In the genomic region with DNA sequence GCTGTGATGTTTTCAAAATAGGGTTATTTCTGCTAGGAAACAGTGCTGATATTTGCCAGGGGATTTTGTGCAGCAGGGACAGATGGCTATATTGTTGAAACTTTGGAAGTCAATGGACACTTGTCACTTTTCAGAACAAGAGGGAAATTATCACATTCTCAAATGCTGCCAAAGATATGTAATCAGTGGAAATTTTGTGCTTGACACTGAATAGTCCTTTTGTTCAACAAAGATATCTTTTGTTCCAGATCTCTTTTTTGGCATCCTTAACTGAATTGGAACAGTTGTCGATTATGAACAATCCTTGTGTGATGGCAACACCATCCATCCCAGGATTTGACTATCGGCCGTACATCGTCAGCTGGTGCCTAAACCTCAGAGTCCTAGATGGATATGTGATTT, we compare ENCODE assay signal across 1 cellular context.
TF ChIP-seq lines count a peak whose summit lies in the region.

No MANE protein-coding gene starts in this region.

TF ChIP-seq in endothelial cell of umbilical vein, 7 proteins besides CTCF, POLR2A, EP300 and RAD21 (continued from another document):
- TF ChIP-seq MYC (IDR thresholded peaks at IDR 0.05; ENCODE audit: low read depth, low read length): no peak
- no peak for TF ChIP-seq MAX (IDR thresholded peaks at IDR 0.05; ENCODE audit: insufficient read depth, insufficient read length)
- no peak for TF ChIP-seq JUN (IDR thresholded peaks at IDR 0.05; ENCODE audit: borderline replicate concordance, insufficient read depth, insufficient read length, low read depth)
- no peak for TF ChIP-seq FOS (IDR thresholded peaks at IDR 0.05; ENCODE audit: borderline replicate concordance, insufficient read depth, low read length)
